Comparison of ENCODE assay signal across 1 cellular context in genomic region chr6:117495873-117496272, GRCh38.
TF ChIP-seq lines count a peak whose summit lies in the region.

No MANE protein-coding gene starts in this region.

TF ChIP-seq in SK-N-SH, 30 proteins besides CTCF, POLR2A, EP300 and RAD21 (continued from another document):
- TF ChIP-seq PBX3 (IDR thresholded peaks at IDR 0.05): peak; percentile 99
- no peak for TF ChIP-seq USF2 (IDR thresholded peaks at IDR 0.05; ENCODE audit: borderline replicate concordance, low read depth, low read length)
